ENCODE assay signal across 8 cellular contexts in genomic region chr18:64017870-64018269, GRCh38. TPM values are rescaled to one million over a fixed set of nuclear protein-coding genes. Genes with fewer than 3 reads are reported as not detected.
DNase-seq lines count a peak whose midpoint lies in the region; ATAC-seq and TF ChIP-seq lines count a peak whose summit lies in the region.

No MANE protein-coding gene starts in this region.

- H3K4me3 ChIP-seq in neural cell (ENCODE audit: low read length): no peak overlapping the region

- TF ChIP-seq CTCF in neural cell (IDR thresholded peaks at IDR 0.05; ENCODE audit: poor library complexity, severe bottlenecking): peak; percentile 76

- no peaks in the 10 kb centered on the region for H3K79me2 ChIP-seq in neural cell (replicated peaks; ENCODE audit: insufficient read depth, low read length)

- DNase-seq in AG20443 (ENCODE audit: low spot score): peak; percentile 28
- DNase-seq in NCI-H1417 (lab: John Stamatoyannopoulos, UW): peak; percentile 16 to 81 (median 32)
- peak; percentile 12 to 56 for DNase-seq in T47D (ENCODE audit: low read depth in 1 of 2, low spot score in 1 of 2)
- DNase-seq in cerebellar nuclear complex (lab: John Stamatoyannopoulos, UW): no peak
- DNase-seq in activated naive CD4-positive, alpha-beta T cell treated with anti-CD3 and anti-CD28 coated beads, Interleukin-2, amount 50 U/mL, for 16 hours: no peak

- H4K20me1 ChIP-seq in neural cell (ENCODE audit: insufficient read depth): no peaks in the 10 kb centered on the region

- no peak overlapping the region for H3K9ac ChIP-seq in neural cell (ENCODE audit: low read length)

- H3K36me3 ChIP-seq in neural cell (ENCODE audit: insufficient read depth, low read length): no peaks in the 10 kb centered on the region

- no peaks in the 10 kb centered on the region for H3K9me2 ChIP-seq in neural cell (ENCODE audit: insufficient read depth, low read length)

- no peaks in the 10 kb centered on the region for H3F3A ChIP-seq in neural cell (ENCODE audit: insufficient read depth, low read length, poor library complexity, severe bottlenecking)

- no peak overlapping the region for H3K4me2 ChIP-seq in neural cell (ENCODE audit: low read length)

- H3K27ac ChIP-seq in neural cell (ENCODE audit: low read length): no peak overlapping the region

- no peaks in the 10 kb centered on the region for H3K27me3 ChIP-seq in neural cell (ENCODE audit: insufficient read depth, low read depth, low read length)

- H2AFZ ChIP-seq in neural cell (ENCODE audit: low read depth, low read length): no peak overlapping the region

- no peaks in the 10 kb centered on the region for H3K9me3 ChIP-seq in neural cell (ENCODE audit: low read length)

- in situ Hi-C loops in T47D (cut with HindIII; ENCODE audit: low pct_unique_long_range_greater_than_20kb, low sequenced_read_pairs): no loop called here

- ATAC-seq in GM19351 (IDR thresholded peaks at IDR 0.05; ENCODE audit: unreplicated experiment): peak; percentile 72
- no peak for ATAC-seq in GM21576 (IDR thresholded peaks at IDR 0.05; ENCODE audit: unreplicated experiment)

- TF ChIP-seq EP300 in neural cell (conservative IDR thresholded peaks at IDR 0.05; ENCODE audit: poor library complexity, severe bottlenecking): no peak

- peak; percentile 86 for TF ChIP-seq RAD21 in neural cell (conservative IDR thresholded peaks at IDR 0.05)

TF ChIP-seq in neural cell, 6 proteins besides CTCF, POLR2A, EP300 and RAD21:
- TF ChIP-seq SMC3 (conservative IDR thresholded peaks at IDR 0.05; ENCODE audit: poor library complexity) (peak; percentile 79), POLR2AphosphoS5 (IDR thresholded peaks at IDR 0.05) (no peak), EZH2 (IDR thresholded peaks at IDR 0.05; ENCODE audit: borderline replicate concordance, insufficient read depth, low read length, poor library complexity, severe bottlenecking) (no peak), TAF1 (IDR thresholded peaks at IDR 0.05; ENCODE audit: low read depth) (no peak)

RNA-seq across cellular contexts. Expression of gene SERPINB8, which starts 48.0 kb away (rescaled TPM):
- polyA plus RNA-seq in neural cell: 2.0 and 7.0 TPM in 2 replicates
- 4.1 and 5.1 TPM in 2 replicates for polyA minus RNA-seq in neural cell

Comparison
In these comparisons a context has a peak if more than half of its experiments do, and no peak if none do; other contexts are left out.
1. DNase-seq: peak in AG20443 (single experiment), NCI-H1417 (3 of 3) and T47D (2 of 2); none in cerebellar nuclear complex (0 of 2) and activated naive CD4-positive, alpha-beta T cell treated with anti-CD3 and anti-CD28 coated beads, Interleukin-2, amount 50 U/mL, for 16 hours (single experiment).